Comparison of ENCODE assay signal across 14 cellular contexts in genomic region chr9:18379073-18379811, GRCh38.
A peak's percentile ranks its signal among the peaks of the same experiment; 100 is the strongest.
DNase-seq lines count a peak whose midpoint lies in the region; TF ChIP-seq lines count a peak whose summit lies in the region.
"Had no signal": no experiment of that assay in that cellular context is flagged by ENCODE, and none has a peak within 500 bp of the region (broad histone marks: within the 10 kb centered on the region; RNA-seq: fewer than 3 reads in every experiment).

No MANE protein-coding gene starts in this region.

- H3K27me3 Mint-ChIP-seq in H9 (ENCODE audit: low read depth), result no peaks in the 10 kb centered on the region

- no peak overlapping the region for H2BK12ac ChIP-seq in H9 (ENCODE audit: insufficient read length, low read depth, low read length)
- peak overlapping the region; percentile 31 for H2BK12ac ChIP-seq in trophoblast cell (ENCODE audit: low read length)

- TF ChIP-seq CTCF in H9 (conservative IDR thresholded peaks at IDR 0.05) (no peak), RWPE1 (conservative IDR thresholded peaks at IDR 0.05; ENCODE audit: low read depth) (no peak), GM13977 (IDR thresholded peaks at IDR 0.05; ENCODE audit: extremely low read depth, insufficient read depth, missing control alignments) (no peak)

- no peak overlapping the region for H3K18ac ChIP-seq in H9 (ENCODE audit: insufficient read length, low read depth, low read length)
- no peak overlapping the region for H3K18ac ChIP-seq in trophoblast cell (ENCODE audit: low read length)

- H3K4me3 Mint-ChIP-seq in H9, result no peak overlapping the region

- H4K20me1 ChIP-seq in H9 (ENCODE audit: control insufficient read depth, insufficient read depth, insufficient read length), result no peaks in the 10 kb centered on the region

- H4K12ac ChIP-seq in trophoblast cell (ENCODE audit: low read depth, low read length), result no peak overlapping the region

- H3K4me2 ChIP-seq in H9 (ENCODE audit: insufficient read depth, insufficient read length, low read length) (no peak overlapping the region), trophoblast cell (ENCODE audit: low read length) (no peak overlapping the region)

- CTCF ChIA-PET in RWPE1 (lab: Yijun Ruan, JAX), result interaction anchor here (0.6 to 0.9 kb wide), 2 partner anchors 19 to 28 kb away, joined by 4 to 5 read pairs; no protein-coding TSS in a partner anchor

- H3K4ac ChIP-seq in H9 (ENCODE audit: low read depth, low read length) (no peak overlapping the region), trophoblast cell (ENCODE audit: low read depth, low read length) (no peak overlapping the region)

- POLR2A ChIA-PET in RWPE1 (lab: Yijun Ruan, JAX; ENCODE audit: low non-redundant PET), result no interaction called here

- H3K4me1 ChIP-seq in H9 (ENCODE audit: insufficient read depth, low read length), result no peaks in the 10 kb centered on the region
- H3K4me1 ChIP-seq in trophoblast cell (ENCODE audit: control insufficient read depth in 1 of 2, insufficient read depth in 2 of 2, low read length in 2 of 2), result peaks cover 0 to 3% of the 10 kb centered on the region in 2 experiments

- DNase-seq in H9, result no peak
- DNase-seq in RWPE1 (ENCODE audit: low spot score), result peak; percentile 57
- peak; percentile 80 for DNase-seq in fibroblast of gingiva (ENCODE audit: low read depth)
- DNase-seq in trophoblast cell, result peak; percentile 11 to 58
- DNase-seq in GM13977 (ENCODE audit: low spot score), result no peak
- no peak for DNase-seq in RPMI8226
- no peak for DNase-seq in NCI-H1694 (lab: John Stamatoyannopoulos, UW)
- no peak for DNase-seq in NK-92 treated with Interleukin-12 subunit alpha and Interleukin-12 subunit beta, amount 100 ng/mL, for 24 hours (lab: John Stamatoyannopoulos, UW)
- DNase-seq: activated T-cell treated with anti-CD3 and anti-CD28 coated beads, Interleukin-2, amount 50 U/mL, for 1 hour; central memory CD4-positive, alpha-beta T cell; DND-41; heart right ventricle; NCI-H187 treated with DMSO at 0.1 percent for 48 hours; small intestine had no signal

- H2AFZ ChIP-seq in H9 (ENCODE audit: low read length) (no peak overlapping the region), trophoblast cell (ENCODE audit: insufficient read depth, low read length, poor library complexity) (no peak overlapping the region)

- H3K4me3 ChIP-seq in trophoblast cell (ENCODE audit: low read depth, low read length), result no peak overlapping the region
- H3K4me3 ChIP-seq: heart right ventricle had no signal

- H3K9me3 Mint-ChIP-seq in H9, result no peaks in the 10 kb centered on the region

- peaks cover 18 to 23% of the 10 kb centered on the region in 2 experiments for H3K4me1 Mint-ChIP-seq in H9

- no peak overlapping the region for H2BK15ac ChIP-seq in H9 (ENCODE audit: low read depth, low read length)

- no peaks in the 10 kb centered on the region for H3K36me3 ChIP-seq in trophoblast cell (ENCODE audit: control insufficient read depth in 1 of 2, insufficient read depth in 2 of 2, low read length in 2 of 2)
- H3K36me3 ChIP-seq: heart right ventricle had no signal

- H3K9ac ChIP-seq in H9 (ENCODE audit: extremely low read depth, insufficient read length, low read length) (no peak overlapping the region), trophoblast cell (ENCODE audit: low read length) (no peak overlapping the region)

- H2BK120ac ChIP-seq in H9 (ENCODE audit: low read depth, low read length, poor library complexity, severe bottlenecking) (no peak overlapping the region), trophoblast cell (ENCODE audit: insufficient read depth, low read length, poor library complexity) (no peak overlapping the region)

- H3K79me1 ChIP-seq in H9 (ENCODE audit: insufficient read depth, low read depth, low read length, poor library complexity, severe bottlenecking) (no peaks in the 10 kb centered on the region), trophoblast cell (ENCODE audit: low read length) (peaks cover 6% of the 10 kb centered on the region)

- in situ Hi-C loops in GM13977 (cut with MboI; ENCODE audit: low pct_unique_long_range_greater_than_20kb, low sequenced_read_pairs, unreplicated experiment), result no loop called here

- H4K5ac ChIP-seq in H9 (ENCODE audit: insufficient read length, low read depth, low read length), result no peak overlapping the region

- no peaks in the 10 kb centered on the region for H3K23me2 ChIP-seq in H9 (ENCODE audit: insufficient read length, low read depth, low read length, poor library complexity, severe bottlenecking)

- no peaks in the 10 kb centered on the region; a peak in 1 of 7 replicates for H3K36me3 Mint-ChIP-seq in H9 (ENCODE audit: insufficient read depth in 1 of 3, low read depth in 3 of 3)

- H3T11ph ChIP-seq in H9 (ENCODE audit: low read length), result no peak overlapping the region

- whole genome bisulfite sequencing in H9 (ENCODE audit: extremely low coverage, insufficient read length, low lambda C conversion rate), result no CpG with 5 or more reads among the region's 5 CpGs
- WGBS in trophoblast cell (ENCODE audit: extremely low coverage, insufficient coverage, insufficient read length), result no CpG with 5 or more reads among the region's 5 CpGs

- peak overlapping the region; percentile 10 to 88 (median 73); a peak in 5 of 7 replicates for H3K27ac Mint-ChIP-seq in H9

- H4K91ac ChIP-seq in H9 (ENCODE audit: insufficient read length, low read depth, low read length), result no peak overlapping the region
- H4K91ac ChIP-seq in trophoblast cell (ENCODE audit: low read depth, low read length), result no peak overlapping the region

- H3K79me2 ChIP-seq in H9 (ENCODE audit: insufficient read depth, low read length) (no peaks in the 10 kb centered on the region), trophoblast cell (ENCODE audit: control insufficient read depth, insufficient read depth, low read length, poor library complexity) (no peaks in the 10 kb centered on the region)

- no peak overlapping the region for H3K14ac ChIP-seq in H9 (ENCODE audit: insufficient read depth, low read length)
- H3K14ac ChIP-seq in trophoblast cell (ENCODE audit: low read length), result no peak overlapping the region

- H4K8ac ChIP-seq in H9 (replicated peaks; ENCODE audit: insufficient read length, low read depth, low read length), result no peak overlapping the region
- H4K8ac ChIP-seq in trophoblast cell (ENCODE audit: low read depth, low read length), result peak overlapping the region; percentile 73

- no peak overlapping the region for H3K56ac ChIP-seq in H9 (ENCODE audit: insufficient read length, low read depth, low read length)

- no peaks in the 10 kb centered on the region for H3K27me3 ChIP-seq in H9 (ENCODE audit: insufficient read depth, low read length)
- H3K27me3 ChIP-seq in trophoblast cell (ENCODE audit: insufficient read depth, low read length), result no peaks in the 10 kb centered on the region
- H3K27me3 ChIP-seq: heart right ventricle had no signal

- H3K27ac ChIP-seq in H9 (ENCODE audit: insufficient read length, low read depth, low read length) (no peak overlapping the region), RWPE1 (no peak overlapping the region), trophoblast cell (ENCODE audit: low read depth, low read length) (peak overlapping the region; percentile 39)
- H3K27ac ChIP-seq: heart right ventricle had no signal

- no peak overlapping the region for H2BK5ac ChIP-seq in H9 (ENCODE audit: insufficient read length, low read length)
- no peak overlapping the region for H2BK5ac ChIP-seq in trophoblast cell (ENCODE audit: low read depth, low read length, poor library complexity)

- H2BK20ac ChIP-seq in H9 (ENCODE audit: low read depth, low read length, poor library complexity, severe bottlenecking), result no peak overlapping the region

- no peak overlapping the region for H2AK5ac ChIP-seq in H9 (ENCODE audit: insufficient read length, low read length)
- no peak overlapping the region for H2AK5ac ChIP-seq in trophoblast cell (ENCODE audit: low read length)

- H3K9me3 ChIP-seq in H9 (ENCODE audit: control insufficient read depth, low read depth, low read length) (no peaks in the 10 kb centered on the region), trophoblast cell (ENCODE audit: insufficient read depth, low read depth, low read length) (peaks cover 2% of the 10 kb centered on the region)
- H3K9me3 ChIP-seq: heart right ventricle had no signal

- no peak overlapping the region for H3K23ac ChIP-seq in H9 (ENCODE audit: insufficient read length, low read depth, low read length)
- H3K23ac ChIP-seq in trophoblast cell (ENCODE audit: low read length), result no peak overlapping the region

Comparison
In these comparisons a context has a peak if more than half of its experiments do, and no peak if none do; other contexts are left out.
1. DNase-seq: peak in RWPE1 (single experiment), fibroblast of gingiva (single experiment) and trophoblast cell (2 of 2); none in H9 (single experiment), GM13977 (single experiment), RPMI8226 (single experiment), NCI-H1694 (single experiment) and NK-92 treated with Interleukin-12 subunit alpha and Interleukin-12 subunit beta, amount 100 ng/mL, for 24 hours (single experiment).